1 cellular context compared by ENCODE assay signal in the genomic region with DNA sequence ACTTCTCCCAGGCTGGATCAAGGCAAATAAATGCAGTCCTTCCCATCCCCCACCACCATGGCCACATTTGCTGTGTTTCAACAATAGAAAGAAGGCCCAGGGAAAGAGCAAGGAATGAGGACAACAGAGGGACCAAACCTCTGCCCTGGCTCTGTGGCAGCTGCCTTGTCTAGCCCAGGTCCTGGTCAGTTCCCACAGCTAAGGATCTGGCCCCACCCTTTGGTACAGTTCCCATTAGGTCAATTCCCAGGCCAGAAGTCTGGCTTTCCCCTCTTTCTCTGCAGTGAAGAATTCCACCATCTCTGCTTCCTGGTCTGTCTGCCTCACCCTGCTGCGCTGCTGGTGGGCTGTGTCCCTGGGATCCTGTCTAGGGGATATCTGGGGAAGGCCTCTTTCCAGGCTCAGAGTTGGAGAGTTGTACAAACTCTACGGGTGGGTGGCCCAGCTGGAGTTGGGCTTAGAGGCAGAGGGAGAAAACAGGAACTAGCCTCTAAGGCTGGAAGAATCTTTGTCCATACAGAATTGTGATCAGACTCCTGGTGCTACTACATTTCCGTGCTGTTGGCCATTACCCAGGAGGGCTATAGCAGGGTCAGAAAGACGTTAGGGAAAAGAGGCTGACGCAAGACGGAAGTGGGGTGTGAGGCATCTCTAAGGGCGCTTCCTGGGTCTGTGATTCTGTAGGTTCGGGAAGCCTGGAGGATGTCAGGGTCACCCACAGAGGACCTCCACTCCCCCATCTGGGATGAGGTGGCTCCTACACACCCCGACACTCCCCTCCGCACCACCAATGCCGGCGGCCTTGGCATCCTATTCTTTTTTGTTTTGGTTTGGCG.
A peak's percentile ranks its signal among the peaks of the same experiment; 100 is the strongest.
TF ChIP-seq lines count a peak whose summit lies in the region.

No MANE protein-coding gene starts in this region.

TF ChIP-seq in K562, 482 proteins besides CTCF, POLR2A, EP300 and RAD21 (continued from another document and continues in another):
- TF ChIP-seq, protein P1, sequence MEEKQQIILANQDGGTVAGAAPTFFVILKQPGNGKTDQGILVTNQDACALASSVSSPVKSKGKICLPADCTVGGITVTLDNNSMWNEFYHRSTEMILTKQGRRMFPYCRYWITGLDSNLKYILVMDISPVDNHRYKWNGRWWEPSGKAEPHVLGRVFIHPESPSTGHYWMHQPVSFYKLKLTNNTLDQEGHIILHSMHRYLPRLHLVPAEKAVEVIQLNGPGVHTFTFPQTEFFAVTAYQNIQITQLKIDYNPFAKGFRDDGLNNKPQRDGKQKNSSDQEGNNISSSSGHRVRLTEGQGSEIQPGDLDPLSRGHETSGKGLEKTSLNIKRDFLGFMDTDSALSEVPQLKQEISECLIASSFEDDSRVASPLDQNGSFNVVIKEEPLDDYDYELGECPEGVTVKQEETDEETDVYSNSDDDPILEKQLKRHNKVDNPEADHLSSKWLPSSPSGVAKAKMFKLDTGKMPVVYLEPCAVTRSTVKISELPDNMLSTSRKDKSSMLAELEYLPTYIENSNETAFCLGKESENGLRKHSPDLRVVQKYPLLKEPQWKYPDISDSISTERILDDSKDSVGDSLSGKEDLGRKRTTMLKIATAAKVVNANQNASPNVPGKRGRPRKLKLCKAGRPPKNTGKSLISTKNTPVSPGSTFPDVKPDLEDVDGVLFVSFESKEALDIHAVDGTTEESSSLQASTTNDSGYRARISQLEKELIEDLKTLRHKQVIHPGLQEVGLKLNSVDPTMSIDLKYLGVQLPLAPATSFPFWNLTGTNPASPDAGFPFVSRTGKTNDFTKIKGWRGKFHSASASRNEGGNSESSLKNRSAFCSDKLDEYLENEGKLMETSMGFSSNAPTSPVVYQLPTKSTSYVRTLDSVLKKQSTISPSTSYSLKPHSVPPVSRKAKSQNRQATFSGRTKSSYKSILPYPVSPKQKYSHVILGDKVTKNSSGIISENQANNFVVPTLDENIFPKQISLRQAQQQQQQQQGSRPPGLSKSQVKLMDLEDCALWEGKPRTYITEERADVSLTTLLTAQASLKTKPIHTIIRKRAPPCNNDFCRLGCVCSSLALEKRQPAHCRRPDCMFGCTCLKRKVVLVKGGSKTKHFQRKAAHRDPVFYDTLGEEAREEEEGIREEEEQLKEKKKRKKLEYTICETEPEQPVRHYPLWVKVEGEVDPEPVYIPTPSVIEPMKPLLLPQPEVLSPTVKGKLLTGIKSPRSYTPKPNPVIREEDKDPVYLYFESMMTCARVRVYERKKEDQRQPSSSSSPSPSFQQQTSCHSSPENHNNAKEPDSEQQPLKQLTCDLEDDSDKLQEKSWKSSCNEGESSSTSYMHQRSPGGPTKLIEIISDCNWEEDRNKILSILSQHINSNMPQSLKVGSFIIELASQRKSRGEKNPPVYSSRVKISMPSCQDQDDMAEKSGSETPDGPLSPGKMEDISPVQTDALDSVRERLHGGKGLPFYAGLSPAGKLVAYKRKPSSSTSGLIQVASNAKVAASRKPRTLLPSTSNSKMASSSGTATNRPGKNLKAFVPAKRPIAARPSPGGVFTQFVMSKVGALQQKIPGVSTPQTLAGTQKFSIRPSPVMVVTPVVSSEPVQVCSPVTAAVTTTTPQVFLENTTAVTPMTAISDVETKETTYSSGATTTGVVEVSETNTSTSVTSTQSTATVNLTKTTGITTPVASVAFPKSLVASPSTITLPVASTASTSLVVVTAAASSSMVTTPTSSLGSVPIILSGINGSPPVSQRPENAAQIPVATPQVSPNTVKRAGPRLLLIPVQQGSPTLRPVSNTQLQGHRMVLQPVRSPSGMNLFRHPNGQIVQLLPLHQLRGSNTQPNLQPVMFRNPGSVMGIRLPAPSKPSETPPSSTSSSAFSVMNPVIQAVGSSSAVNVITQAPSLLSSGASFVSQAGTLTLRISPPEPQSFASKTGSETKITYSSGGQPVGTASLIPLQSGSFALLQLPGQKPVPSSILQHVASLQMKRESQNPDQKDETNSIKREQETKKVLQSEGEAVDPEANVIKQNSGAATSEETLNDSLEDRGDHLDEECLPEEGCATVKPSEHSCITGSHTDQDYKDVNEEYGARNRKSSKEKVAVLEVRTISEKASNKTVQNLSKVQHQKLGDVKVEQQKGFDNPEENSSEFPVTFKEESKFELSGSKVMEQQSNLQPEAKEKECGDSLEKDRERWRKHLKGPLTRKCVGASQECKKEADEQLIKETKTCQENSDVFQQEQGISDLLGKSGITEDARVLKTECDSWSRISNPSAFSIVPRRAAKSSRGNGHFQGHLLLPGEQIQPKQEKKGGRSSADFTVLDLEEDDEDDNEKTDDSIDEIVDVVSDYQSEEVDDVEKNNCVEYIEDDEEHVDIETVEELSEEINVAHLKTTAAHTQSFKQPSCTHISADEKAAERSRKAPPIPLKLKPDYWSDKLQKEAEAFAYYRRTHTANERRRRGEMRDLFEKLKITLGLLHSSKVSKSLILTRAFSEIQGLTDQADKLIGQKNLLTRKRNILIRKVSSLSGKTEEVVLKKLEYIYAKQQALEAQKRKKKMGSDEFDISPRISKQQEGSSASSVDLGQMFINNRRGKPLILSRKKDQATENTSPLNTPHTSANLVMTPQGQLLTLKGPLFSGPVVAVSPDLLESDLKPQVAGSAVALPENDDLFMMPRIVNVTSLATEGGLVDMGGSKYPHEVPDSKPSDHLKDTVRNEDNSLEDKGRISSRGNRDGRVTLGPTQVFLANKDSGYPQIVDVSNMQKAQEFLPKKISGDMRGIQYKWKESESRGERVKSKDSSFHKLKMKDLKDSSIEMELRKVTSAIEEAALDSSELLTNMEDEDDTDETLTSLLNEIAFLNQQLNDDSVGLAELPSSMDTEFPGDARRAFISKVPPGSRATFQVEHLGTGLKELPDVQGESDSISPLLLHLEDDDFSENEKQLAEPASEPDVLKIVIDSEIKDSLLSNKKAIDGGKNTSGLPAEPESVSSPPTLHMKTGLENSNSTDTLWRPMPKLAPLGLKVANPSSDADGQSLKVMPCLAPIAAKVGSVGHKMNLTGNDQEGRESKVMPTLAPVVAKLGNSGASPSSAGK (IDR thresholded peaks at IDR 0.05): no peak
- TF ChIP-seq RCOR1 (IDR thresholded peaks at IDR 0.05; ENCODE audit: borderline replicate concordance in 1 of 2, low read depth in 2 of 2, low read length in 2 of 2) (no peak), CEBPG (CRISPR knock-in tag; IDR thresholded peaks at IDR 0.05) (peak; percentile 53; the same call in 1 of the 2 replicates), CEBPG (tag; conservative IDR thresholded peaks at IDR 0.05 in 1 of 2, IDR thresholded peaks at IDR 0.05 in 1 of 2) (peak in 1 of 2 experiments; percentile 68; a peak in 1 of 4 replicates), FOXK1 (CRISPR knock-in tag; IDR thresholded peaks at IDR 0.05; ENCODE audit: borderline replicate concordance) (peak; percentile 67; the same call in 1 of the 2 replicates), ZNF449 (CRISPR knock-in tag; IDR thresholded peaks at IDR 0.05) (no peak), ETV6 (IDR thresholded peaks at IDR 0.05; ENCODE audit: borderline replicate concordance in 1 of 2, low read depth in 2 of 2, low read length in 1 of 2) (0 out of 4 replicates have a peak, but pooled peaks of 1 of the 2 experiments have one; percentile 38), ETV6 (CRISPR knock-in tag; IDR thresholded peaks at IDR 0.05; ENCODE audit: borderline replicate concordance) (no peak), PRMT5 (CRISPR knock-in tag; IDR thresholded peaks at IDR 0.05) (no peak), BCOR (IDR thresholded peaks at IDR 0.05) (no peak), YBX1 (IDR thresholded peaks at IDR 0.05) (no peak), YY1 (IDR thresholded peaks at IDR 0.05; ENCODE audit: borderline replicate concordance in 1 of 3, control insufficient read depth in 1 of 3, extremely low read depth in 1 of 3, insufficient read depth in 3 of 3, insufficient read length in 1 of 3, insufficient replicate concordance in 2 of 3, low read depth in 1 of 3, low read length in 2 of 3) (peak in 1 of 3 experiments; percentile 10), ZNF239 (CRISPR knock-in tag; IDR thresholded peaks at IDR 0.05) (0 out of 2 replicates have a peak, but pooled peaks have one; percentile 3), MTF1 (CRISPR knock-in tag; IDR thresholded peaks at IDR 0.05; ENCODE audit: borderline replicate concordance) (no peak), JUND (IDR thresholded peaks at IDR 0.05; ENCODE audit: borderline replicate concordance, low read depth, low read length) (0 out of 2 replicates have a peak, but pooled peaks have one; percentile 1), JUND (tag; IDR thresholded peaks at IDR 0.05; ENCODE audit: borderline replicate concordance, low read depth, low read length) (no peak; the same call in 2 of the 3 replicates), MITF (IDR thresholded peaks at IDR 0.05) (no peak), ZNF184 (CRISPR knock-in tag; IDR thresholded peaks at IDR 0.05) (no peak), DEAF1 (CRISPR knock-in tag; IDR thresholded peaks at IDR 0.05) (no peak), RBBP5 (IDR thresholded peaks at IDR 0.05; ENCODE audit: borderline replicate concordance, insufficient read depth, low read length, poor library complexity, severe bottlenecking) (no peak)
- TF ChIP-seq, protein P2, sequence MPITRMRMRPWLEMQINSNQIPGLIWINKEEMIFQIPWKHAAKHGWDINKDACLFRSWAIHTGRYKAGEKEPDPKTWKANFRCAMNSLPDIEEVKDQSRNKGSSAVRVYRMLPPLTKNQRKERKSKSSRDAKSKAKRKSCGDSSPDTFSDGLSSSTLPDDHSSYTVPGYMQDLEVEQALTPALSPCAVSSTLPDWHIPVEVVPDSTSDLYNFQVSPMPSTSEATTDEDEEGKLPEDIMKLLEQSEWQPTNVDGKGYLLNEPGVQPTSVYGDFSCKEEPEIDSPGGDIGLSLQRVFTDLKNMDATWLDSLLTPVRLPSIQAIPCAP (CRISPR knock-in tag; IDR thresholded peaks at IDR 0.05; ENCODE audit: borderline replicate concordance): no peak
- TF ChIP-seq, protein P3, sequence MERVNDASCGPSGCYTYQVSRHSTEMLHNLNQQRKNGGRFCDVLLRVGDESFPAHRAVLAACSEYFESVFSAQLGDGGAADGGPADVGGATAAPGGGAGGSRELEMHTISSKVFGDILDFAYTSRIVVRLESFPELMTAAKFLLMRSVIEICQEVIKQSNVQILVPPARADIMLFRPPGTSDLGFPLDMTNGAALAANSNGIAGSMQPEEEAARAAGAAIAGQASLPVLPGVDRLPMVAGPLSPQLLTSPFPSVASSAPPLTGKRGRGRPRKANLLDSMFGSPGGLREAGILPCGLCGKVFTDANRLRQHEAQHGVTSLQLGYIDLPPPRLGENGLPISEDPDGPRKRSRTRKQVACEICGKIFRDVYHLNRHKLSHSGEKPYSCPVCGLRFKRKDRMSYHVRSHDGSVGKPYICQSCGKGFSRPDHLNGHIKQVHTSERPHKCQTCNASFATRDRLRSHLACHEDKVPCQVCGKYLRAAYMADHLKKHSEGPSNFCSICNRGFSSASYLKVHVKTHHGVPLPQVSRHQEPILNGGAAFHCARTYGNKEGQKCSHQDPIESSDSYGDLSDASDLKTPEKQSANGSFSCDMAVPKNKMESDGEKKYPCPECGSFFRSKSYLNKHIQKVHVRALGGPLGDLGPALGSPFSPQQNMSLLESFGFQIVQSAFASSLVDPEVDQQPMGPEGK (CRISPR knock-in tag; IDR thresholded peaks at IDR 0.05; ENCODE audit: borderline replicate concordance): no peak
- TF ChIP-seq, protein P4, sequence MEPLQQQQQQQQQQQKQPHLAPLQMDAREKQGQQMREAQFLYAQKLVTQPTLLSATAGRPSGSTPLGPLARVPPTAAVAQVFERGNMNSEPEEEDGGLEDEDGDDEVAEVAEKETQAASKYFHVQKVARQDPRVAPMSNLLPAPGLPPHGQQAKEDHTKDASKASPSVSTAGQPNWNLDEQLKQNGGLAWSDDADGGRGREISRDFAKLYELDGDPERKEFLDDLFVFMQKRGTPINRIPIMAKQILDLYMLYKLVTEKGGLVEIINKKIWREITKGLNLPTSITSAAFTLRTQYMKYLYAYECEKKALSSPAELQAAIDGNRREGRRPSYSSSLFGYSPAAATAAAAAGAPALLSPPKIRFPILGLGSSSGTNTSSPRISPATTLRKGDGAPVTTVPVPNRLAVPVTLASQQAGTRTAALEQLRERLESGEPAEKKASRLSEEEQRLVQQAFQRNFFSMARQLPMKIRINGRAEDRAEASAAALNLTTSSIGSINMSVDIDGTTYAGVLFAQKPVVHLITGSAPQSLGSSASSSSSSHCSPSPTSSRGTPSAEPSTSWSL (CRISPR knock-in tag; IDR thresholded peaks at IDR 0.05; ENCODE audit: borderline replicate concordance): no peak
- TF ChIP-seq, protein P5, sequence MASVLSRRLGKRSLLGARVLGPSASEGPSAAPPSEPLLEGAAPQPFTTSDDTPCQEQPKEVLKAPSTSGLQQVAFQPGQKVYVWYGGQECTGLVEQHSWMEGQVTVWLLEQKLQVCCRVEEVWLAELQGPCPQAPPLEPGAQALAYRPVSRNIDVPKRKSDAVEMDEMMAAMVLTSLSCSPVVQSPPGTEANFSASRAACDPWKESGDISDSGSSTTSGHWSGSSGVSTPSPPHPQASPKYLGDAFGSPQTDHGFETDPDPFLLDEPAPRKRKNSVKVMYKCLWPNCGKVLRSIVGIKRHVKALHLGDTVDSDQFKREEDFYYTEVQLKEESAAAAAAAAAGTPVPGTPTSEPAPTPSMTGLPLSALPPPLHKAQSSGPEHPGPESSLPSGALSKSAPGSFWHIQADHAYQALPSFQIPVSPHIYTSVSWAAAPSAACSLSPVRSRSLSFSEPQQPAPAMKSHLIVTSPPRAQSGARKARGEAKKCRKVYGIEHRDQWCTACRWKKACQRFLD (CRISPR knock-in tag; IDR thresholded peaks at IDR 0.05): peak; percentile 92; the same call in 1 of the 2 replicates
